Comparison of ENCODE assay signal across 9 cellular contexts in genomic region chr1:48530727-48531351, GRCh38. TPM values are rescaled to one million over a fixed set of nuclear protein-coding genes. Genes with fewer than 3 reads are reported as not detected.
DNase-seq lines count a peak whose midpoint lies in the region; ATAC-seq, FAIRE-seq and TF ChIP-seq lines count a peak whose summit lies in the region.
"Had no signal": no experiment of that assay in that cellular context is flagged by ENCODE, and none has a peak within 500 bp of the region (broad histone marks: within the 10 kb centered on the region; RNA-seq: fewer than 3 reads in every experiment).

No MANE protein-coding gene starts in this region.

- POLR2A ChIA-PET in OCI-LY7 (lab: Charles Lee) = no interaction called here

- BruUV-seq in OCI-LY7 (replicated peaks; lab: Mats Ljungman, UMichigan) = no TSS peak

- no peaks in the 10 kb centered on the region for H4K20me1 ChIP-seq in OCI-LY7 (ENCODE audit: insufficient read depth, low read length)

- H3K4me1 ChIP-seq in OCI-LY7 (ENCODE audit: insufficient read depth, low read length, poor library complexity, severe bottlenecking) (no peaks in the 10 kb centered on the region), mesendoderm (ENCODE audit: control insufficient read depth, low read depth, low read length) (peaks cover 18% of the 10 kb centered on the region)

- H3K36me3 ChIP-seq in OCI-LY7 (ENCODE audit: insufficient read depth, low read length) (no peaks in the 10 kb centered on the region), mesendoderm (ENCODE audit: control insufficient read depth, insufficient read depth, low read length) (no peaks in the 10 kb centered on the region)

- WGBS in mesendoderm (ENCODE audit: extremely low coverage, insufficient coverage, low lambda C conversion rate) = no CpG with 5 or more reads among the region's 2 CpGs

- H3K56ac ChIP-seq in mesendoderm (ENCODE audit: low read length) = peak overlapping the region; percentile 49

- H3K4me3 ChIP-seq in OCI-LY7 (ENCODE audit: low read depth, low read length, poor library complexity, severe bottlenecking) = no peak overlapping the region
- H3K4me3 ChIP-seq in mesendoderm (ENCODE audit: low read length) = no peak overlapping the region

- no peaks in the 10 kb centered on the region for H3K9me2 ChIP-seq in OCI-LY7 (ENCODE audit: insufficient read depth, low read length)

- intact Hi-C loops in OCI-LY7 (cut with micrococcal nuclease; ENCODE audit: unreplicated experiment) = no loop called here

- no peak overlapping the region for H3K9ac ChIP-seq in mesendoderm (ENCODE audit: low read length)

- no peak overlapping the region for H2AK5ac ChIP-seq in mesendoderm (ENCODE audit: low read length)

- DNase-seq in DMS53 (lab: John Stamatoyannopoulos, UW) (peak; percentile 96), HuH-7 (ENCODE audit: low spot score) (peak; percentile 71), OCI-LY7 (ENCODE audit: low spot score) (peak; percentile 64), cerebellar cortex (ENCODE audit: low spot score) (peak; percentile 51), mesendoderm (peak; percentile 95), urothelium cell line (ENCODE audit: low spot score) (peak; percentile 84), NCI-H2171 treated with DMSO at 0.1 percent for 48 hours (lab: John Stamatoyannopoulos, UW) (no peak)
- DNase-seq: activated B cell treated with CpG ODN at 0.5 μM for 24 hours had no signal

- no peak overlapping the region for H4K5ac ChIP-seq in mesendoderm (ENCODE audit: low read length)

- no peak overlapping the region for H3K27ac ChIP-seq in OCI-LY7 (ENCODE audit: low read depth, low read length, poor library complexity, severe bottlenecking)
- H3K27ac ChIP-seq in mesendoderm (ENCODE audit: low read depth, low read length) = no peak overlapping the region

- H3K4me2 ChIP-seq in OCI-LY7 (ENCODE audit: low read length) (no peak overlapping the region), mesendoderm (ENCODE audit: low read length) (no peak overlapping the region)

- peak overlapping the region; percentile 3 for H2BK5ac ChIP-seq in mesendoderm (ENCODE audit: low read length)

- no peak overlapping the region for H2BK15ac ChIP-seq in mesendoderm (replicated peaks; ENCODE audit: low read depth)

- no peak overlapping the region for H4K8ac ChIP-seq in mesendoderm (ENCODE audit: low read depth, low read length)

- peak; percentile 87 for TF ChIP-seq CTCF in OCI-LY7 (conservative IDR thresholded peaks at IDR 0.05; ENCODE audit: low read length)

- H3K79me2 ChIP-seq in OCI-LY7 (ENCODE audit: insufficient read depth, low read depth, low read length) (no peaks in the 10 kb centered on the region), mesendoderm (ENCODE audit: control insufficient read depth, insufficient read depth, low read length) (no peaks in the 10 kb centered on the region)

- FAIRE-seq in urothelium cell line (lab: Jason Lieb, UNC) = peak; percentile 55

- no peak overlapping the region for H3K4ac ChIP-seq in mesendoderm (ENCODE audit: low read depth, low read length)

- no peaks in the 10 kb centered on the region for H3K79me1 ChIP-seq in mesendoderm (ENCODE audit: low read length)

- no peak overlapping the region for H3K23ac ChIP-seq in mesendoderm (ENCODE audit: low read length)

- peak overlapping the region; percentile 25 for H3K18ac ChIP-seq in mesendoderm (ENCODE audit: low read length)

- peak; percentile 77 for ATAC-seq in GM19452 (IDR thresholded peaks at IDR 0.05; ENCODE audit: unreplicated experiment)

- CTCF ChIA-PET in OCI-LY7 (lab: Charles Lee; ENCODE audit: unreplicated experiment) = no interaction called here

- H3K9me3 ChIP-seq in OCI-LY7 (ENCODE audit: low read length) = no peaks in the 10 kb centered on the region

- H3K27me3 ChIP-seq in mesendoderm (ENCODE audit: insufficient read depth, low read length, poor library complexity) = no peaks in the 10 kb centered on the region

- no peak overlapping the region for H2BK120ac ChIP-seq in mesendoderm (ENCODE audit: low read depth, low read length)

- H2AFZ ChIP-seq in OCI-LY7 (ENCODE audit: low read length) = no peak overlapping the region

RNA-seq across cellular contexts. Expression of gene SPATA6, which starts 58.8 kb away (rescaled TPM):
- 0.54 TPM in 1 of 2 replicates, not detected in the other for total RNA-seq in OCI-LY7 (2014; rRNA removed; shearing (Covaris generic))
- 1.7 and 2.5 TPM in 2 replicates for total RNA-seq in OCI-LY7 (2022)
- polyA plus RNA-seq in mesendoderm (2013, experiment 1 of 2) = 6.6 TPM
- 7.1 TPM for polyA plus RNA-seq in mesendoderm (2013, experiment 2 of 2)
